ENCODE assay signal across 23 cellular contexts in genomic region chr11:108793138-108793537, GRCh38.
"Had no signal": no experiment of that assay in that cellular context is flagged by ENCODE, and none has a peak within 500 bp of the region (broad histone marks: within the 10 kb centered on the region; RNA-seq: fewer than 3 reads in every experiment).

No MANE protein-coding gene starts in this region.

- H3K9me3 ChIP-seq: colonic mucosa had no signal

- H3K27me3 ChIP-seq: brain microvascular endothelial cell, colonic mucosa had no signal

- H3K36me3 ChIP-seq: brain microvascular endothelial cell, colonic mucosa had no signal

- ATAC-seq: activated CD8-positive, alpha-beta T cell treated with anti-CD3 and anti-CD28 coated beads for 36 hours; activated T-cell treated with anti-CD3 and anti-CD28 coated beads, Interleukin-2, amount 50 U/mL, for 72 hours; activated T-helper 17 cell treated with anti-CD3 and anti-CD28 coated beads, Interleukin-2, amount 50 U/mL, for 72 hours had no signal

- H3K27ac ChIP-seq: brain microvascular endothelial cell, colonic mucosa had no signal

- H3K4me1 ChIP-seq: colonic mucosa had no signal

- H3K4me3 ChIP-seq: colonic mucosa had no signal

- DNase-seq: activated CD4-positive, alpha-beta T cell treated with anti-CD3 and anti-CD28 coated beads, Interleukin-2, amount 10 ng/mL, durations not matched to agents 24 days and 14 days; activated CD4-positive, alpha-beta T cell treated with anti-CD3 and anti-CD28 coated beads, Interleukin-2, amount 50 U/mL, for 4 hours; activated CD8-positive, alpha-beta T cell treated with anti-CD3 and anti-CD28 coated beads for 36 hours; activated effector memory CD4-positive, alpha-beta T cell treated with anti-CD3 and anti-CD28 coated beads, Interleukin-2, amount 50 U/mL, for 16 hours; activated naive CD4-positive, alpha-beta T cell; activated naive CD4-positive, alpha-beta T cell treated with anti-CD3 and anti-CD28 coated beads, Interleukin-2, amount 50 U/mL, for 16 hours; activated naive CD8-positive, alpha-beta T cell treated with anti-CD3 and anti-CD28 coated beads for 36 hours; activated T-cell treated with anti-CD3 and anti-CD28 coated beads, Interleukin-2, amount 50 U/mL, for 1 hour; activated T-cell treated with anti-CD3 and anti-CD28 coated beads, Interleukin-2, amount 50 U/mL, for 72 hours; amniotic stem cell; aorta; brain microvascular endothelial cell; colonic mucosa; Karpas-422; KBM-7; NCI-H1048; NCI-H1436; NCI-H187; NCI-H2171; NCI-H510A; OCI-M1; Right ventricle myocardium superior had no signal
